In the genomic region with DNA sequence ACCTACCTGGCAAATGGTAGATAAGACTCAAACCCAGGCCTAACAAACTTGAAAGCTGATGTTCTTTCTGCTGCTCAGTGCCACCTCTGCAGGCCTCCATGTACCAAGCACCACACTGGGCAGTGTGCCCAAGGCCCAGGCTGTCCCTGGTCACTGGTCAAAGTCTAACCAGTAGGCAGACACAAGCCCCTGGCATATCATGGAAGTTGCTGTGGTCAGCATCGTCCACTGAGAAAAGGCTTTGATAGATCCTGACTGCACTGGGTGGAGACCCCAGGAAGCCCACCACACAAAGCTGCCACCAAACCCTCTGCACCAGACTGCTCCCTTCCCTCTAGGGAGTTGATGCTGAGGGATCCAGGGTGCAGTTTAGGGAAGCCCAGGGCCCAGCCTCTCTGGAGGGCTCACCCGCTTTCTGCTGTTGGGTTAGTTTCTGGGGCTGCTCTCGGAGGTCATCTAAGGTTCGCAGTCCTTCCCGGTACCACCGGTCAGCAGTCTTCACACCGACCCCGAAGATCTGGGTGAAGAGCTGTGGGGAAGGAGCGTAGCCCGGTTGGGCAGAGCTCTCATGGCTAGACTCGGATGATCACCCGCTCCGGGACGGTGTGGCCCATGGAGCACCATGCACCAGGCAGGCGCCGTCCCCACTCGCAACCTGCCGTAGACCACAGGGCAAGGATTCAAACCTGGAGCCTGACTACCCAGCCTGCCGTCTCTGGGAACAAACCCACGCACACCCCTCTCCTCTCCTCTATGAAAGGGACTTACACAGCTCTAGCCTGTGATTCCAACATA, we compare ENCODE assay signal across 21 cellular contexts. TPM values are rescaled to one million over a fixed set of nuclear protein-coding genes. Genes with fewer than 3 reads are reported as not detected.
DNase-seq lines count a peak whose midpoint lies in the region; ATAC-seq, FAIRE-seq and TF ChIP-seq lines count a peak whose summit lies in the region.
"Had no signal": no experiment of that assay in that cellular context is flagged by ENCODE, and none has a peak within 500 bp of the region (broad histone marks: within the 10 kb centered on the region; RNA-seq: fewer than 3 reads in every experiment).

No MANE protein-coding gene starts in this region.

- H3K4me3 ChIP-seq in DND-41 (ENCODE audit: low read depth in 1 of 2, low read length in 2 of 2) (no peak overlapping the region), kidney (ENCODE audit: low read length in 2 of 2) (no peak overlapping the region), gastrocnemius medialis (no peak overlapping the region)
- H3K4me3 ChIP-seq: colonic mucosa, upper lobe of left lung had no signal

- H3K27ac ChIP-seq in DND-41 (ENCODE audit: low read length), result peak overlapping the region; percentile 18
- peak overlapping the region; percentile 74 for H3K27ac ChIP-seq in VCaP
- peak overlapping the region; percentile 42 to 67 for H3K27ac ChIP-seq in kidney (ENCODE audit: low read depth in 2 of 2, low read length in 2 of 2)
- peak overlapping the region in 3 of 4 donors; percentile 28 to 87 (median 29) for H3K27ac ChIP-seq in gastrocnemius medialis
- H3K27ac ChIP-seq: colonic mucosa had no signal

- DNase-seq in DND-41 (no peak), kidney (peak; percentile 69), gastrocnemius medialis (no peak), T-helper 9 cell (no peak)
- DNase-seq: activated CD4-positive, alpha-beta T cell treated with anti-CD3 and anti-CD28 coated beads, Interleukin-2, amount 10 ng/mL, durations not matched to agents 7 days and 5 days; AML-193; colonic mucosa; GOT3; hippocampal formation; NCI-H1105; NCI-H524 treated with DMSO at 0.1 percent for 48 hours; SHP77; stimulated activated CD4-positive, alpha-beta T cell treated with anti-CD3 and anti-CD28 coated beads, Interleukin-1b, Interleukin-23, amount 100 ng/mL, for 48 hours; stimulated activated naive CD8-positive, alpha-beta T cell treated with anti-CD3 and anti-CD28 coated beads, Interleukin-15, amount 100 ng/mL, for 72 hours; upper lobe of left lung had no signal

- H3K4me2 ChIP-seq in DND-41 (ENCODE audit: insufficient read depth, low read length), result no peak overlapping the region

- in situ Hi-C loops in gastrocnemius medialis (cut with MboI; ENCODE audit: low sequenced_read_pairs in 4 of 4), result loop anchor here in 1 of 4 donors (5.0 kb wide), 1 partner anchor 46 kb away; a partner anchor contains a TSS

- peaks cover 24% of the 10 kb centered on the region for H3K79me2 ChIP-seq in DND-41 (ENCODE audit: insufficient read depth, low read length)

- peaks cover 39% of the 10 kb centered on the region for H3K4me1 ChIP-seq in DND-41 (ENCODE audit: insufficient read depth, low read length)
- peaks cover 51 to 57% of the 10 kb centered on the region in 2 donors for H3K4me1 ChIP-seq in kidney (ENCODE audit: control insufficient read depth in 1 of 2, insufficient read depth in 1 of 2, low read depth in 1 of 2, low read length in 2 of 2)
- peaks cover 59 to 65% of the 10 kb centered on the region in 2 donors for H3K4me1 ChIP-seq in gastrocnemius medialis

- H4K20me1 ChIP-seq in DND-41 (ENCODE audit: insufficient read depth, low read length), result peaks cover 14% of the 10 kb centered on the region; the same call in 1 of the 2 replicates

- H3K9me3 ChIP-seq in DND-41 (ENCODE audit: insufficient read depth, low read length, severe bottlenecking) (no peaks in the 10 kb centered on the region), kidney (ENCODE audit: control insufficient read depth in 1 of 2, low read length in 2 of 2) (no peaks in the 10 kb centered on the region), gastrocnemius medialis (no peaks in the 10 kb centered on the region)
- H3K9me3 ChIP-seq: colonic mucosa, upper lobe of left lung had no signal

- H3K9ac ChIP-seq in DND-41 (ENCODE audit: low read depth, low read length), result no peak overlapping the region
- H3K9ac ChIP-seq in kidney (ENCODE audit: low read length in 2 of 2), result no peak overlapping the region

- H3K27me3 ChIP-seq in DND-41 (ENCODE audit: insufficient read depth, low read length, poor library complexity) (no peaks in the 10 kb centered on the region), gastrocnemius medialis (no peaks in the 10 kb centered on the region)
- H3K27me3 ChIP-seq: colonic mucosa, upper lobe of left lung had no signal

- no peak overlapping the region for H2AFZ ChIP-seq in DND-41 (ENCODE audit: low read depth, low read length)

- intact Hi-C loops in kidney (cut with DNase I), result no loop called here
- intact Hi-C loops in gastrocnemius medialis (cut with DNase I; ENCODE audit: low total_unique reads), result no loop called here

- TF ChIP-seq POLR2A in gastrocnemius medialis (IDR thresholded peaks at IDR 0.05), result no peak

- FAIRE-seq in kidney (lab: Jason Lieb, UNC), result no peak
- FAIRE-seq: endometrium, HTR-8/SVneo had no signal

- H3K36me3 ChIP-seq in DND-41 (ENCODE audit: insufficient read depth, low read length) (peaks cover 92% of the 10 kb centered on the region), kidney (ENCODE audit: control insufficient read depth in 1 of 2, insufficient read depth in 2 of 2, low read length in 2 of 2) (peaks cover 7 to 47% of the 10 kb centered on the region in 2 donors), gastrocnemius medialis (peaks cover 0 to 44% of the 10 kb centered on the region in 2 donors)

- ATAC-seq in DND-41 (ENCODE audit: insufficient read depth, low read depth) (no peak), gastrocnemius medialis (no peak), GM21515 (IDR thresholded peaks at IDR 0.05; ENCODE audit: unreplicated experiment) (no peak), GM21619 (IDR thresholded peaks at IDR 0.05; ENCODE audit: unreplicated experiment) (no peak)
- ATAC-seq: stimulated activated naive CD8-positive, alpha-beta T cell treated with anti-CD3 and anti-CD28 coated beads, Interleukin-15, amount 100 ng/mL, for 72 hours had no signal

- TF ChIP-seq CTCF in DND-41 (IDR thresholded peaks at IDR 0.05; ENCODE audit: borderline replicate concordance, extremely low read depth, low read length, poor library complexity, severe bottlenecking) (no peak), VCaP (conservative IDR thresholded peaks at IDR 0.05) (no peak), kidney (IDR thresholded peaks at IDR 0.05; ENCODE audit: borderline replicate concordance, extremely low read depth, insufficient read depth) (no peak), gastrocnemius medialis (IDR thresholded peaks at IDR 0.05 in 4 of 5, conservative IDR thresholded peaks at IDR 0.05 in 1 of 5) (no peak)

RNA-seq across cellular contexts. Expression of a gene that starts 6.0 kb away (rescaled TPM):
- 41.4 TPM for total RNA-seq in kidney
- polyA plus RNA-seq in kidney (ENCODE audit: insufficient read depth, low read depth, low replicate concordance), result 16.3 TPM
- total RNA-seq in gastrocnemius medialis, result 10 to 100 TPM; 11.1 to 34.6 (median 17.3) TPM

RNA-seq across cellular contexts. Expression of a gene that starts 10.9 kb away (rescaled TPM):
- 2.1 TPM for total RNA-seq in kidney
- polyA plus RNA-seq in kidney (ENCODE audit: insufficient read depth, low read depth, low replicate concordance), result 37.7 TPM
- total RNA-seq in gastrocnemius medialis, result 100 to 1,000 TPM; 129 to 355 (median 306) TPM
- total RNA-seq: kidney epithelial cell had no signal

RNA-seq across cellular contexts. Expression of a gene that starts 27.8 kb away (rescaled TPM):
- total RNA-seq in kidney (164 TPM), gastrocnemius medialis (10 to 100 TPM in 2 of 4 donors, 1 to 10 TPM in 2; 5.8 to 23.6 (median 15.9) TPM)
- polyA plus RNA-seq in kidney (ENCODE audit: insufficient read depth, low read depth, low replicate concordance), result 89.4 TPM

RNA-seq across cellular contexts. Expression of a gene that starts 31.8 kb away (rescaled TPM):
- 103 TPM for total RNA-seq in kidney
- 85.9 TPM for polyA plus RNA-seq in kidney (ENCODE audit: insufficient read depth, low read depth, low replicate concordance)
- total RNA-seq in gastrocnemius medialis, result 10 to 100 TPM; 48.0 to 77.2 (median 56.0) TPM

RNA-seq across cellular contexts. Expression of a gene that starts 47.0 kb away (rescaled TPM):
- total RNA-seq in kidney (60.0 TPM), gastrocnemius medialis (10 to 100 TPM; 69.4 to 93.0 (median 77.7) TPM)
- 119 TPM for polyA plus RNA-seq in kidney (ENCODE audit: insufficient read depth, low read depth, low replicate concordance)

Comparison
In these comparisons a context has a peak if more than half of its experiments do, and no peak if none do; other contexts are left out.
1. H3K27ac ChIP-seq: peak in every context shown above with its lines; median percentile 74 in VCaP; 54 in kidney; 29 in gastrocnemius medialis; 18 in DND-41.
2. RNA of a gene that starts 10.9 kb away (total RNA-seq): 129 to 355 TPM in gastrocnemius medialis; 2.1 TPM in kidney (single experiment); every median in the first group is over 10 times any median in the second.